Comparison of ENCODE assay signal across 27 cellular contexts in the genomic region with DNA sequence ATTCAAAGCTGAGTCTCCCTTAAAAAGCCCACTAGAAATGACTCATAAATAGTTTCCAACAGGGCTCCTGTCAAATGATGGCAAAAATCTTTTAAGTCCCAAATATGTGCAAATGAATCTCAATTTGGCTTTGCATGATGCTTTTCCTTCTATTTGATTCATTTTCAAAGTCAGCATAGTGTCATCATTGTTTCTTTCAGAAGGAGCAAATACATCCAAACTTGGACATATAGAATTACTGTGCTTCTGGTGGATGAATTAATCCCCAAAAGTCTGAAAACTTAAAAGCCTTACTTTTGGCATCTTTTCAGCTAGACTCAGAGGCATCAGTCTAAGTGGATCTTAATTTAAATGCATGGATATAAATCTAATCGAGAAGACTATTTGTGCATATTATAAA.
"Had no signal": no experiment of that assay in that cellular context is flagged by ENCODE, and none has a peak within 500 bp of the region (broad histone marks: within the 10 kb centered on the region; RNA-seq: fewer than 3 reads in every experiment).

No MANE protein-coding gene starts in this region.

- DNase-seq: colonic mucosa; cortex of kidney; effector CD8-positive, alpha-beta T cell; effector memory CD8-positive, alpha-beta T cell; endodermal cell; erythroblast; esophagus squamous epithelium; foreskin fibroblast; foreskin melanocyte; gastrocnemius medialis; glutamatergic neuron; head of caudate nucleus; heart right ventricle; hippocampal formation; left cardiac atrium; left lung; left ventricle myocardium superior; lower lobe of right lung; mesendoderm; mucosa of descending colon; naive B cell had no signal

- H3K27me3 ChIP-seq: colonic mucosa, esophagus squamous epithelium, gastrocnemius medialis, heart right ventricle, left lung had no signal

- H3K27me3 Mint-ChIP-seq: dendritic cell treated with granulocyte-macrophage colony-stimulating factor and Interleukin-4, amounts not matched to agents 40 ng/mL and 50 ng/mL, for 4 days; effector memory CD8-positive, alpha-beta T cell had no signal

- H3K4me1 ChIP-seq: colonic mucosa, esophagus squamous epithelium, gastrocnemius medialis, heart right ventricle, left lung, lower lobe of right lung had no signal

- H3K36me3 Mint-ChIP-seq: naive B cell had no signal

- H3K4me3 Mint-ChIP-seq: dendritic cell treated with granulocyte-macrophage colony-stimulating factor and Interleukin-4, amounts not matched to agents 40 ng/mL and 50 ng/mL, for 4 days; effector memory CD8-positive, alpha-beta T cell; endodermal cell; naive B cell had no signal

- ATAC-seq: effector memory CD8-positive, alpha-beta T cell; esophagus mucosa; gastrocnemius medialis; heart right ventricle; left cardiac atrium; left lung; left ventricle myocardium superior; lower lobe of right lung; mucosa of descending colon had no signal

- H3K9me3 Mint-ChIP-seq: endodermal cell had no signal

- H3K27ac Mint-ChIP-seq: dendritic cell treated with granulocyte-macrophage colony-stimulating factor and Interleukin-4, amounts not matched to agents 40 ng/mL and 50 ng/mL, for 4 days; effector memory CD8-positive, alpha-beta T cell; endodermal cell; naive B cell had no signal

- H3K36me3 ChIP-seq: colonic mucosa, esophagus squamous epithelium, gastrocnemius medialis, heart right ventricle, left lung, lower lobe of right lung had no signal

- FAIRE-seq: endometrium, islet of Langerhans, keratinocyte had no signal

- H3K27ac ChIP-seq: colonic mucosa, epithelial cell of prostate, esophagus squamous epithelium, gastrocnemius medialis, heart right ventricle, left lung, lower lobe of right lung had no signal

- H3K9me3 ChIP-seq: colonic mucosa, esophagus squamous epithelium, gastrocnemius medialis, heart right ventricle, left lung, lower lobe of right lung had no signal

- H3K4me1 Mint-ChIP-seq: endodermal cell, naive B cell had no signal

- H3K4me3 ChIP-seq: colonic mucosa, esophagus squamous epithelium, gastrocnemius medialis, heart right ventricle, left lung, lower lobe of right lung, mucosa of descending colon had no signal
